Comparison of ENCODE assay signal across 36 cellular contexts in genomic region chr13:102709536-102709935, GRCh38. TPM values are rescaled to one million over a fixed set of nuclear protein-coding genes. Genes with fewer than 3 reads are reported as not detected.
"Had no signal": no experiment of that assay in that cellular context is flagged by ENCODE, and none has a peak within 500 bp of the region (broad histone marks: within the 10 kb centered on the region; RNA-seq: fewer than 3 reads in every experiment).

No MANE protein-coding gene starts in this region.

- DNase-seq: activated CD4-positive, alpha-beta memory T cell treated with anti-CD3 and anti-CD28 coated beads, Interleukin-2, amount 10 ng/mL, durations not matched to agents 7 days and 5 days; activated CD4-positive, alpha-beta T cell treated with anti-CD3 and anti-CD28 coated beads for 1 hour; activated CD4-positive, alpha-beta T cell treated with anti-CD3 and anti-CD28 coated beads for 4 hours; activated CD4-positive, alpha-beta T cell treated with anti-CD3 and anti-CD28 coated beads, Interleukin-2, amount 10 ng/mL, durations not matched to agents 7 days and 5 days; activated CD4-positive, alpha-beta T cell treated with anti-CD3 and anti-CD28 coated beads, Interleukin-2, amount 50 U/mL, for 4 hours; activated CD8-positive, alpha-beta memory T cell treated with anti-CD3 and anti-CD28 coated beads, Interleukin-2, amount 50 U/mL, for 48 hours; activated gamma-delta T cell; activated naive CD4-positive, alpha-beta T cell treated with anti-CD3 and anti-CD28 coated beads, Interleukin-2, amount 50 U/mL, for 16 hours; activated naive CD4-positive, alpha-beta T cell treated with Interleukin-2 at 50 U/mL for 16 hours; activated T-cell treated with anti-CD3 and anti-CD28 coated beads for 4 hours; activated T-cell treated with anti-CD3 and anti-CD28 coated beads, Interleukin-2, amount 50 U/mL, for 24 hours; activated T-cell treated with anti-CD3 and anti-CD28 coated beads, Interleukin-2, amount 50 U/mL, for 72 hours; amniotic stem cell; anterior cingulate cortex; brain microvascular endothelial cell; caudate nucleus; cortex of kidney; dermis blood vessel endothelial cell; effector CD4-positive, alpha-beta T cell; effector memory CD8-positive, alpha-beta T cell; esophagus squamous epithelium; foreskin melanocyte; head of caudate nucleus; T-helper 1 cell; T-helper 17 cell had no signal

- FAIRE-seq: astrocyte, colon, TTC549 had no signal

- H3K4me3 ChIP-seq: esophagus squamous epithelium had no signal

- H3K9me3 ChIP-seq: esophagus squamous epithelium had no signal

- H3K27ac ChIP-seq: brain microvascular endothelial cell, epithelial cell of prostate, esophagus squamous epithelium, VCaP had no signal

- H3K27me3 ChIP-seq: brain microvascular endothelial cell, esophagus squamous epithelium had no signal

- H3K36me3 ChIP-seq: brain microvascular endothelial cell, esophagus squamous epithelium had no signal

- ATAC-seq: activated T-cell treated with anti-CD3 and anti-CD28 coated beads, Interleukin-2, amount 50 U/mL, for 72 hours; effector memory CD8-positive, alpha-beta T cell; T-helper 17 cell; WTC11 had no signal

RNA-seq across cellular contexts. Expression of gene METTL21C, which starts 14.7 kb away (rescaled TPM):
- total RNA-seq: activated CD4-positive, alpha-beta memory T cell treated with anti-CD3 and anti-CD28 coated beads, Interleukin-2, amount 10 ng/mL, durations not matched to agents 7 days and 5 days; activated CD4-positive, alpha-beta T cell treated with anti-CD3 and anti-CD28 coated beads, Interleukin-2, amount 10 ng/mL, durations not matched to agents 7 days and 5 days; activated T-cell treated with anti-CD3 and anti-CD28 coated beads, Interleukin-2, amount 50 U/mL, for 72 hours; astrocyte; chondrocyte; dermis blood vessel endothelial cell; esophagus squamous epithelium; fibroblast of villous mesenchyme; T-helper 17 cell; WTC11 had no signal
- polyA plus RNA-seq: adipose tissue, esophagus, fibroblast of lung had no signal
